Comparison of ENCODE assay signal across 16 cellular contexts in the genomic region with DNA sequence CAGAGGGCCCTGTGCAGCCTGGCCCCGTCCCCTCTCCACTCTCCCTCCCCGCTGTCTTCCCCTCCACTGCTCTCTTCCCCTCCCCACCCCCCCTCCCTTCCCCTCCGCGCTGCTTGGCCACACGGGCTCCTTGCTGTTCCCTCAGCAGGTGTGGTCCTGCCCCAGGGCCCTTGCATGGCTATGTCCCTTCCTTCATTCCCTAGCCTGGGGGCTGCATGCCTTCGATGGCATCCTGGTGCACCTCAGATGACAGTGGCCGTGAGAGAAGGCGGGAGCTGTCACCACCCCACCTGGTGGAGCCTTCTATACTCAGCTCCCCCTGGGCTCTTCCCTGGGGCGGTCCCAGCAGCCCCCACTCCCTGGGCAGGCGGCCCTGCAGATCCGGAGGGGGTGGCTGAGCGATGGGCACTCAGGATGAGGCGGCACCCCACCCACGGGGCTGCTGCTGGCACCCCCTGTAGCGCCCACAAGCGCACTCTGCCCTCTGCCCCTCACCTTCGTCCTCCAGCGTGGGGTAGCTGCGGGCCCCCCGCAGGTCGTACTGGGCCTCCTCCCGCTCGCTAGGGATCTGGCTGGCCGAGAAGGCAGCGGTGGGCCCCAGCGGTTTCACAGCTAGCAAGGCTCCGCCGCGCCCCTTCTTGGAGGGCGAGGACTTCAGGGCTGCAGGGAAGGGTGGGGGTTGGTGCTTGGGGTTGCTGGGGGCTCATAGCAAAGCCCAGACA. TPM values are rescaled to one million over a fixed set of nuclear protein-coding genes. Genes with fewer than 3 reads are reported as not detected.
"Had no signal": no experiment of that assay in that cellular context is flagged by ENCODE, and none has a peak within 500 bp of the region (broad histone marks: within the 10 kb centered on the region; RNA-seq: fewer than 3 reads in every experiment).

No MANE protein-coding gene starts in this region.

- DNase-seq: activated B cell treated with CpG ODN at 0.5 μM for 24 hours; colonic mucosa; effector memory CD4-positive, alpha-beta T cell; left ventricle myocardium inferior; mucosa of descending colon; right cardiac atrium; spleen; stimulated activated naive CD4-positive, alpha-beta T cell; upper lobe of right lung had no signal

- H3K36me3 ChIP-seq: breast epithelium, colonic mucosa had no signal

- H3K27me3 ChIP-seq: breast epithelium, colonic mucosa, spleen, testis, upper lobe of right lung had no signal

- H3K4me1 ChIP-seq: breast epithelium, colonic mucosa, spleen, testis, upper lobe of right lung had no signal

- ATAC-seq: activated naive CD8-positive, alpha-beta T cell treated with anti-CD3 and anti-CD28 coated beads, Interleukin-2, amount 50 U/mL, for 24 hours had no signal

- H3K9me3 ChIP-seq: breast epithelium, colonic mucosa, left ventricle myocardium inferior, mucosa of descending colon, spleen, testis, upper lobe of right lung had no signal

- H3K27ac ChIP-seq: colonic mucosa, left ventricle myocardium inferior, spleen, testis, upper lobe of right lung had no signal

- FAIRE-seq: frontal cortex, islet of Langerhans had no signal

- H3K4me3 ChIP-seq: breast epithelium, colonic mucosa, left ventricle myocardium inferior, lung, mucosa of descending colon, spleen, testis, upper lobe of right lung had no signal

RNA-seq across cellular contexts. Expression of a gene that starts 58.5 kb away (rescaled TPM):
- total RNA-seq: epithelial cell of proximal tubule had no signal
